In genomic region chr14:104768437-104769323, GRCh38 we compare ENCODE assay signal across 8 cellular contexts. TPM values are rescaled to one million over a fixed set of nuclear protein-coding genes. Genes with fewer than 3 reads are reported as not detected.
DNase-seq lines count a peak whose midpoint lies in the region; ATAC-seq and TF ChIP-seq lines count a peak whose summit lies in the region.

No MANE protein-coding gene starts in this region.

- TF ChIP-seq POLR2A in gastrocnemius medialis (IDR thresholded peaks at IDR 0.05): no peak

- in situ Hi-C loops in astrocyte of the cerebellum (cut with HindIII; ENCODE audit: low sequenced_read_pairs): no loop called here
- in situ Hi-C loops in gastrocnemius medialis (cut with MboI; ENCODE audit: low sequenced_read_pairs in 4 of 4): loop anchor here in 3 of 4 donors (5.0 kb wide), 1 partner anchor 54 kb away; no protein-coding TSS in a partner anchor

- peaks cover 4% of the 10 kb centered on the region; the same call in 1 of the 2 replicates for H3K4me1 ChIP-seq in HEK293 (ENCODE audit: control insufficient read depth, insufficient read depth, low read length)
- H3K4me1 ChIP-seq in gastrocnemius medialis: no peaks in the 10 kb centered on the region

- H3K27me3 ChIP-seq in gastrocnemius medialis: no peaks in the 10 kb centered on the region

- intact Hi-C loops in gastrocnemius medialis (cut with DNase I; ENCODE audit: low total_unique reads): loop anchor here (1.0 kb wide), 2 partner anchors 26 to 58 kb away; no protein-coding TSS in a partner anchor

- TF ChIP-seq CTCF in HEK293 (tag by site-specific recombination; IDR thresholded peaks at IDR 0.05): peak; percentile 83
- TF ChIP-seq CTCF in astrocyte of the cerebellum (IDR thresholded peaks at IDR 0.05; ENCODE audit: low read depth, low read length, missing control alignments): peak; percentile 64
- TF ChIP-seq CTCF in gastrocnemius medialis (IDR thresholded peaks at IDR 0.05 in 4 of 5, conservative IDR thresholded peaks at IDR 0.05 in 1 of 5): peak; percentile 73 to 98 (median 92)

- ATAC-seq in gastrocnemius medialis (peak; percentile 91 to 94), GM18861 (IDR thresholded peaks at IDR 0.05; ENCODE audit: unreplicated experiment) (no peak)

- H3K9me3 ChIP-seq in HEK293 (ENCODE audit: control insufficient read depth, insufficient read depth, low read depth, low read length) (no peaks in the 10 kb centered on the region), gastrocnemius medialis (no peaks in the 10 kb centered on the region)

- H3K27ac ChIP-seq in HEK293 (ENCODE audit: extremely low read depth, low read depth, low read length) (0 out of 2 replicates have a peak overlapping the region, but pooled peaks have one; percentile 16), gastrocnemius medialis (peak overlapping the region in 2 of 4 donors; percentile 36 to 37)

- CTCF ChIA-PET in HEK293 (lab: Yijun Ruan, JAX): interaction anchor here (0.6 to 3.7 kb wide), 23 partner anchors 10 to 1973 kb away, joined by 3 to 57 read pairs (median 4); no protein-coding TSS in a partner anchor

- H3K4me3 ChIP-seq in HEK293 (ENCODE audit: low read depth, low read length) (no peak overlapping the region), astrocyte of the cerebellum (ENCODE audit: low read depth, low read length) (no peak overlapping the region), gastrocnemius medialis (no peak overlapping the region)

- DNase-seq in Daoy (ENCODE audit: low read depth) (peak; percentile 91), NCI-H1694 (lab: John Stamatoyannopoulos, UW) (peak; percentile 94), T1000 (lab: John Stamatoyannopoulos, UW) (peak; percentile 79), astrocyte of the cerebellum (ENCODE audit: low read depth) (peak; percentile 53), hypothalamus (lab: John Stamatoyannopoulos, UW) (peak; percentile 24 to 93 (median 76)), gastrocnemius medialis (peak; percentile 71 to 84)

- H3K36me3 ChIP-seq in HEK293 (ENCODE audit: control insufficient read depth in 2 of 2, insufficient read depth in 1 of 2, low read length in 2 of 2) (peaks cover 0 to 40% of the 10 kb centered on the region in 2 experiments; a peak in 1 of 3 replicates), gastrocnemius medialis (peaks cover 0 to 30% of the 10 kb centered on the region in 2 donors)

- POLR2A ChIA-PET in HEK293 (lab: Yijun Ruan, JAX): interaction anchor here (0.6 to 1.7 kb wide), 7 partner anchors 16 to 204 kb away, joined by 3 to 14 read pairs (median 5); partner anchors contain the start of gene SIVA1

TF ChIP-seq in HEK293, 187 proteins besides CTCF, POLR2A, EP300 and RAD21 (continues in another document):
- TF ChIP-seq ZNF510 (tag by site-specific recombination; IDR thresholded peaks at IDR 0.05; ENCODE audit: insufficient replicate concordance) (no peak), ZNF223 (tag by site-specific recombination; IDR thresholded peaks at IDR 0.05) (no peak), ZNF248 (tag by site-specific recombination; IDR thresholded peaks at IDR 0.05) (no peak), ZNF660 (tag by site-specific recombination; IDR thresholded peaks at IDR 0.05) (0 out of 2 replicates have a peak, but pooled peaks have one; percentile 31), ZNF280C (tag by site-specific recombination; IDR thresholded peaks at IDR 0.05) (no peak), KLF7 (tag by site-specific recombination; IDR thresholded peaks at IDR 0.05; ENCODE audit: borderline replicate concordance) (no peak), ZNF768 (tag by site-specific recombination; IDR thresholded peaks at IDR 0.05) (no peak), GLIS2 (tag by site-specific recombination; IDR thresholded peaks at IDR 0.05) (peak; percentile 63), ZNF19 (tag by site-specific recombination; IDR thresholded peaks at IDR 0.05; ENCODE audit: low read depth) (no peak), REST (tag by site-specific recombination; IDR thresholded peaks at IDR 0.05) (peak; percentile 43; the same call in 1 of the 2 replicates), ZNF157 (tag by site-specific recombination; IDR thresholded peaks at IDR 0.05) (no peak), PRDM1 (tag by site-specific recombination; IDR thresholded peaks at IDR 0.05) (no peak), ZNF16 (tag by site-specific recombination; IDR thresholded peaks at IDR 0.05; ENCODE audit: low read depth) (no peak), SP7 (tag by site-specific recombination; IDR thresholded peaks at IDR 0.05) (no peak), TCF7L2 (IDR thresholded peaks at IDR 0.05; ENCODE audit: borderline replicate concordance, low read depth, low read length) (no peak), ZNF391 (tag by site-specific recombination; IDR thresholded peaks at IDR 0.05; ENCODE audit: borderline replicate concordance, low read depth) (no peak), SALL2 (tag by site-specific recombination; IDR thresholded peaks at IDR 0.05; ENCODE audit: borderline replicate concordance) (no peak), ZNF423 (tag by site-specific recombination; IDR thresholded peaks at IDR 0.05) (no peak)
- TF ChIP-seq, protein P1, sequence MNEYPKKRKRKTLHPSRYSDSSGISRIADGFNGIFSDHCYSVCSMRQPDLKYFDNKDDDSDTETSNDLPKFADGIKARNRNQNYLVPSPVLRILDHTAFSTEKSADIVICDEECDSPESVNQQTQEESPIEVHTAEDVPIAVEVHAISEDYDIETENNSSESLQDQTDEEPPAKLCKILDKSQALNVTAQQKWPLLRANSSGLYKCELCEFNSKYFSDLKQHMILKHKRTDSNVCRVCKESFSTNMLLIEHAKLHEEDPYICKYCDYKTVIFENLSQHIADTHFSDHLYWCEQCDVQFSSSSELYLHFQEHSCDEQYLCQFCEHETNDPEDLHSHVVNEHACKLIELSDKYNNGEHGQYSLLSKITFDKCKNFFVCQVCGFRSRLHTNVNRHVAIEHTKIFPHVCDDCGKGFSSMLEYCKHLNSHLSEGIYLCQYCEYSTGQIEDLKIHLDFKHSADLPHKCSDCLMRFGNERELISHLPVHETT (tag by site-specific recombination; IDR thresholded peaks at IDR 0.05): no peak
- TF ChIP-seq, protein P2, sequence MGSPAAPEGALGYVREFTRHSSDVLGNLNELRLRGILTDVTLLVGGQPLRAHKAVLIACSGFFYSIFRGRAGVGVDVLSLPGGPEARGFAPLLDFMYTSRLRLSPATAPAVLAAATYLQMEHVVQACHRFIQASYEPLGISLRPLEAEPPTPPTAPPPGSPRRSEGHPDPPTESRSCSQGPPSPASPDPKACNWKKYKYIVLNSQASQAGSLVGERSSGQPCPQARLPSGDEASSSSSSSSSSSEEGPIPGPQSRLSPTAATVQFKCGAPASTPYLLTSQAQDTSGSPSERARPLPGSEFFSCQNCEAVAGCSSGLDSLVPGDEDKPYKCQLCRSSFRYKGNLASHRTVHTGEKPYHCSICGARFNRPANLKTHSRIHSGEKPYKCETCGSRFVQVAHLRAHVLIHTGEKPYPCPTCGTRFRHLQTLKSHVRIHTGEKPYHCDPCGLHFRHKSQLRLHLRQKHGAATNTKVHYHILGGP (tag by site-specific recombination; IDR thresholded peaks at IDR 0.05): no peak

RNA-seq across cellular contexts. Expression of gene SIVA1, which starts 15.7 kb away (rescaled TPM):
- 525 and 582 TPM in 2 replicates for total RNA-seq in Daoy (2014; rRNA removed; shearing (Covaris generic))
- total RNA-seq in gastrocnemius medialis: 100 to 1,000 TPM; 228 to 357 (median 264) TPM

RNA-seq across cellular contexts. Expression of gene AKT1, which starts 26.9 kb away (rescaled TPM):
- 125 and 141 TPM in 2 replicates for total RNA-seq in Daoy (2014; rRNA removed; shearing (Covaris generic))
- total RNA-seq in gastrocnemius medialis: 10 to 100 TPM; 44.4 to 70.4 (median 57.0) TPM

RNA-seq across cellular contexts. Expression of gene ZBTB42, which starts 32.2 kb away (rescaled TPM):
- 2.4 and 2.9 TPM in 2 replicates for total RNA-seq in Daoy (2014; rRNA removed; shearing (Covaris generic))
- 10 to 100 TPM in 3 of 4 donors, 1 to 10 TPM in 1; 2.4 to 20.8 (median 12.5) TPM for total RNA-seq in gastrocnemius medialis

RNA-seq across cellular contexts. Expression of gene ADSS1, which starts 44.7 kb away (rescaled TPM):
- 0.57 and 2.7 TPM in 2 replicates for total RNA-seq in Daoy (2014; rRNA removed; shearing (Covaris generic))
- total RNA-seq in gastrocnemius medialis: 100 to 1,000 TPM; 165 to 577 (median 232) TPM
